8 cellular contexts compared by ENCODE assay signal in genomic region chr3:43894176-43895049, GRCh38.
DNase-seq lines count a peak whose midpoint lies in the region; ATAC-seq and TF ChIP-seq lines count a peak whose summit lies in the region.

No MANE protein-coding gene starts in this region.

- no peaks in the 10 kb centered on the region for H3K79me2 ChIP-seq in parathyroid adenoma

- H3K36me3 ChIP-seq in right atrium auricular region (no peaks in the 10 kb centered on the region), parathyroid adenoma (ENCODE audit: control insufficient read depth, insufficient read depth, low read length) (no peaks in the 10 kb centered on the region)

- H3K4me1 ChIP-seq in right atrium auricular region (peaks cover 0 to 12% of the 10 kb centered on the region in 2 donors), parathyroid adenoma (no peaks in the 10 kb centered on the region)

- H3K4me3 ChIP-seq in right atrium auricular region (peak overlapping the region; percentile 42 to 54), parathyroid adenoma (ENCODE audit: low read depth, low read length) (peak overlapping the region; percentile 44)

- peak overlapping the region; percentile 59 for H3K27ac ChIP-seq in angular gyrus (ENCODE audit: low read depth, low read length)
- peak overlapping the region in 1 of 2 donors; percentile 18 for H3K27ac ChIP-seq in right atrium auricular region
- H3K27ac ChIP-seq in parathyroid adenoma, result no peak overlapping the region

- TF ChIP-seq CTCF in right atrium auricular region (IDR thresholded peaks at IDR 0.05), result no peak
- no peak for TF ChIP-seq CTCF in parathyroid adenoma (IDR thresholded peaks at IDR 0.05)

- no peaks in the 10 kb centered on the region for H3K9me3 ChIP-seq in right atrium auricular region
- H3K9me3 ChIP-seq in parathyroid adenoma (ENCODE audit: control insufficient read depth, low read length), result no peaks in the 10 kb centered on the region

- no peak overlapping the region for H3K9ac ChIP-seq in parathyroid adenoma

- DNase-seq in activated CD4-positive, alpha-beta T cell treated with anti-CD3 and anti-CD28 coated beads for 48 hours, result peak; percentile 68
- DNase-seq in activated CD4-positive, alpha-beta T cell treated with anti-CD3 and anti-CD28 coated beads for 4 hours, result no peak
- DNase-seq in NCI-H345 treated with DMSO at 0.1 percent for 48 hours (lab: John Stamatoyannopoulos, UW; ENCODE audit: unreplicated experiment) (peak; percentile 45), right atrium auricular region (ENCODE audit: low spot score) (no peak), OCI-M2 (lab: John Stamatoyannopoulos, UW; ENCODE audit: unreplicated experiment) (no peak)

- ATAC-seq in GM18520 (IDR thresholded peaks at IDR 0.05; ENCODE audit: unreplicated experiment), result no peak

- H2AFZ ChIP-seq in parathyroid adenoma, result peak overlapping the region; percentile 34

- H3K27me3 ChIP-seq in right atrium auricular region (no peaks in the 10 kb centered on the region), parathyroid adenoma (ENCODE audit: control insufficient read depth, insufficient read depth, low read length) (no peaks in the 10 kb centered on the region)

- peak overlapping the region; percentile 84 for H3K4me2 ChIP-seq in parathyroid adenoma (ENCODE audit: low read length)

Comparison
In these comparisons a context has a peak if more than half of its experiments do, and no peak if none do; other contexts are left out.
1. DNase-seq: peak in activated CD4-positive, alpha-beta T cell treated with anti-CD3 and anti-CD28 coated beads for 48 hours (single experiment) and NCI-H345 treated with DMSO at 0.1 percent for 48 hours (single experiment); none in activated CD4-positive, alpha-beta T cell treated with anti-CD3 and anti-CD28 coated beads for 4 hours (0 of 2), right atrium auricular region (single experiment) and OCI-M2 (single experiment).